In genomic region chr16:81798311-81799137, GRCh38 we compare ENCODE assay signal across 8 cellular contexts. TPM values are rescaled to one million over a fixed set of nuclear protein-coding genes. Genes with fewer than 3 reads are reported as not detected.
DNase-seq lines count a peak whose midpoint lies in the region; ATAC-seq and TF ChIP-seq lines count a peak whose summit lies in the region.

No MANE protein-coding gene starts in this region.

- H3K9me3 Mint-ChIP-seq in activated B cell treated with CpG ODN at 0.5 μM for 24 hours, result no peaks in the 10 kb centered on the region

- ATAC-seq in GM19324 (IDR thresholded peaks at IDR 0.05; ENCODE audit: low FRiP score, unreplicated experiment), result peak; percentile 48
- peak; percentile 48 for ATAC-seq in HG03175 (IDR thresholded peaks at IDR 0.05; ENCODE audit: unreplicated experiment)
- ATAC-seq in activated B cell treated with CpG ODN at 0.5 μM for 24 hours (ENCODE audit: low read depth), result peak; percentile 80

- DNase-seq in ELF-1 (ENCODE audit: low read depth, low spot score) (peak; percentile 20), activated B cell treated with CpG ODN at 0.5 μM for 24 hours (peak; percentile 74), NCI-H345 (lab: John Stamatoyannopoulos, UW) (no peak), brain microvascular endothelial cell (no peak), D341Med (ENCODE audit: low spot score) (no peak)
- DNase-seq in stimulated activated CD8-positive, alpha-beta memory T cell treated with anti-CD3 and anti-CD28 coated beads, Interleukin-4, amount 100 ng/mL, for 48 hours, result peak; percentile 51

- peak overlapping the region; percentile 89 for H3K27ac Mint-ChIP-seq in activated B cell treated with CpG ODN at 0.5 μM for 24 hours

- H3K4me3 ChIP-seq in brain microvascular endothelial cell (ENCODE audit: low read depth, low read length), result no peak overlapping the region

- peak overlapping the region; percentile 67 for H3K4me3 Mint-ChIP-seq in activated B cell treated with CpG ODN at 0.5 μM for 24 hours

- in situ Hi-C loops in brain microvascular endothelial cell (cut with HindIII; ENCODE audit: low pct_ligation_motif_present, low sequenced_read_pairs), result no loop called here

- CTCF ChIA-PET in activated B cell treated with CpG ODN at 0.5 μM for 24 hours (lab: Charles Lee), result interaction anchor here (0.7 to 2.3 kb wide), 15 partner anchors 9 to 120 kb away, joined by 3 to 19 read pairs (median 3); no protein-coding TSS in a partner anchor

- intact Hi-C loops in activated B cell treated with CpG ODN at 0.5 μM for 24 hours (cut with micrococcal nuclease), result loop anchor here (1.0 kb wide), 5 partner anchors 11 to 76 kb away; no protein-coding TSS in a partner anchor

- H3K4me1 Mint-ChIP-seq in activated B cell treated with CpG ODN at 0.5 μM for 24 hours, result peaks cover 87% of the 10 kb centered on the region

- H3K27me3 Mint-ChIP-seq in activated B cell treated with CpG ODN at 0.5 μM for 24 hours, result no peaks in the 10 kb centered on the region

- no peaks in the 10 kb centered on the region for H3K36me3 ChIP-seq in brain microvascular endothelial cell (replicated peaks)

- TF ChIP-seq CTCF in activated B cell treated with CpG ODN at 0.5 μM for 24 hours (IDR thresholded peaks at IDR 0.05) (no peak), brain microvascular endothelial cell (IDR thresholded peaks at IDR 0.05; ENCODE audit: low read depth, low read length, missing control alignments) (no peak)

- POLR2A ChIA-PET in activated B cell treated with CpG ODN at 0.5 μM for 24 hours (lab: Charles Lee), result interaction anchor here (0.6 to 5.9 kb wide), 27 partner anchors 9 to 113 kb away, joined by 3 to 111 read pairs (median 11); partner anchors contain the start of gene PLCG2

- no peak overlapping the region for H3K27ac ChIP-seq in brain microvascular endothelial cell

- H3K27me3 ChIP-seq in brain microvascular endothelial cell (replicated peaks), result no peaks in the 10 kb centered on the region

- peaks cover 65% of the 10 kb centered on the region for H3K36me3 Mint-ChIP-seq in activated B cell treated with CpG ODN at 0.5 μM for 24 hours (ENCODE audit: low read depth)

RNA-seq across cellular contexts. Expression of gene PLCG2, which starts 19.4 kb away (rescaled TPM):
- 449 and 525 TPM in 2 replicates for total RNA-seq in activated B cell treated with CpG ODN at 0.5 μM for 24 hours

Comparison
In these comparisons a context has a peak if more than half of its experiments do, and no peak if none do; other contexts are left out.
1. DNase-seq: peak in ELF-1 (single experiment), activated B cell treated with CpG ODN at 0.5 μM for 24 hours (single experiment) and stimulated activated CD8-positive, alpha-beta memory T cell treated with anti-CD3 and anti-CD28 coated beads, Interleukin-4, amount 100 ng/mL, for 48 hours (single experiment); none in NCI-H345 (single experiment), brain microvascular endothelial cell (single experiment) and D341Med (single experiment).
2. Peak in every context shown above with its lines, with median percentiles within 50 percentile points of each other: ATAC-seq.